In genomic region chr1:158019177-158019868, GRCh38 we compare ENCODE assay signal across 11 cellular contexts. TPM values are rescaled to one million over a fixed set of nuclear protein-coding genes. Genes with fewer than 3 reads are reported as not detected.
DNase-seq lines count a peak whose midpoint lies in the region; TF ChIP-seq lines count a peak whose summit lies in the region.
"Had no signal": no experiment of that assay in that cellular context is flagged by ENCODE, and none has a peak within 500 bp of the region (broad histone marks: within the 10 kb centered on the region; RNA-seq: fewer than 3 reads in every experiment).

No MANE protein-coding gene starts in this region.

- no peaks in the 10 kb centered on the region for H3K36me3 Mint-ChIP-seq in activated naive CD8-positive, alpha-beta T cell treated with anti-CD3 and anti-CD28 coated beads for 36 hours
- H3K36me3 Mint-ChIP-seq: activated naive CD8-positive, alpha-beta T cell had no signal

- H3K27ac ChIP-seq in A673 (ENCODE audit: low read depth, low read length, poor library complexity, severe bottlenecking) (peak overlapping the region; percentile 83), epithelial cell of prostate (peak overlapping the region; percentile 100)
- H3K27ac ChIP-seq: C4-2B had no signal

- CTCF ChIA-PET in A673 (lab: Charles Lee), result interaction anchor here (0.5 to 1.2 kb wide), 3 partner anchors 27 to 1181 kb away, joined by 3 to 6 read pairs (median 4); no protein-coding TSS in a partner anchor

- no peak overlapping the region for H3K4me3 Mint-ChIP-seq in activated naive CD8-positive, alpha-beta T cell treated with anti-CD3 and anti-CD28 coated beads for 36 hours
- H3K4me3 Mint-ChIP-seq: activated naive CD8-positive, alpha-beta T cell had no signal

- H3K9me3 ChIP-seq in A673 (ENCODE audit: low read depth, low read length, poor library complexity, severe bottlenecking), result no peaks in the 10 kb centered on the region
- H3K9me3 ChIP-seq in NT2/D1 (ENCODE audit: insufficient read depth, low read length), result no peaks in the 10 kb centered on the region

- TF ChIP-seq CTCF in A673 (conservative IDR thresholded peaks at IDR 0.05; ENCODE audit: low read depth, low read length), result no peak

- TSS peak; percentile 92 for BruUV-seq in A673 (replicated peaks; lab: Mats Ljungman, UMichigan)

- POLR2A ChIA-PET in A673 (lab: Charles Lee; ENCODE audit: low non-redundant PET), result no interaction called here

- H3K36me3 ChIP-seq in A673 (ENCODE audit: insufficient read depth, low read length, poor library complexity, severe bottlenecking) (peaks cover 4% of the 10 kb centered on the region), NT2/D1 (ENCODE audit: insufficient read depth, insufficient read length, low read length) (peaks cover 31% of the 10 kb centered on the region)

- no peaks in the 10 kb centered on the region for H3K4me1 Mint-ChIP-seq in activated naive CD8-positive, alpha-beta T cell treated with anti-CD3 and anti-CD28 coated beads for 36 hours

- intact Hi-C loops in A673 (cut with micrococcal nuclease; ENCODE audit: unreplicated experiment), result no loop called here
- intact Hi-C loops in posterior vena cava (cut with DNase I), result no loop called here

- peaks cover 3% of the 10 kb centered on the region for H3K27me3 Mint-ChIP-seq in activated naive CD8-positive, alpha-beta T cell treated with anti-CD3 and anti-CD28 coated beads for 36 hours

- H3K27me3 ChIP-seq in A673 (replicated peaks; ENCODE audit: insufficient read depth, low read depth, low read length, poor library complexity) (no peaks in the 10 kb centered on the region), NT2/D1 (ENCODE audit: insufficient read depth, insufficient read length) (no peaks in the 10 kb centered on the region)

- H3K4me3 ChIP-seq in A673 (ENCODE audit: low read depth, low read length, poor library complexity, severe bottlenecking) (no peak overlapping the region), NT2/D1 (ENCODE audit: insufficient read length, low read depth) (no peak overlapping the region)
- H3K4me3 ChIP-seq: K562 had no signal

- H3K4me1 ChIP-seq in A673 (ENCODE audit: insufficient read depth, low read length, poor library complexity, severe bottlenecking), result peaks cover 94% of the 10 kb centered on the region
- peaks cover 15% of the 10 kb centered on the region for H3K4me1 ChIP-seq in NT2/D1 (ENCODE audit: insufficient read depth, insufficient read length)

- H3K9ac ChIP-seq in NT2/D1 (ENCODE audit: insufficient read length, low read depth), result peak overlapping the region; percentile 34

- DNase-seq in A673 (ENCODE audit: low spot score), result peak; percentile 93
- peak; percentile 97 for DNase-seq in NT2/D1 (ENCODE audit: low read depth, low spot score)
- DNase-seq in epithelial cell of prostate (ENCODE audit: low read depth, low spot score), result no peak
- peak; percentile 58 for DNase-seq in mucosa of gallbladder (ENCODE audit: low spot score)
- DNase-seq in midbrain (lab: John Stamatoyannopoulos, UW), result no peak
- DNase-seq in posterior vena cava (ENCODE audit: low spot score), result no peak
- DNase-seq in activated naive CD8-positive, alpha-beta T cell treated with anti-CD3 and anti-CD28 coated beads for 36 hours, result no peak
- DNase-seq in CD1c-positive myeloid dendritic cell (ENCODE audit: extremely low spot score), result no peak

- H3K27ac Mint-ChIP-seq in activated naive CD8-positive, alpha-beta T cell treated with anti-CD3 and anti-CD28 coated beads for 36 hours, result no peak overlapping the region
- H3K27ac Mint-ChIP-seq: activated naive CD8-positive, alpha-beta T cell had no signal

- no peaks in the 10 kb centered on the region for H3K9me3 Mint-ChIP-seq in activated naive CD8-positive, alpha-beta T cell treated with anti-CD3 and anti-CD28 coated beads for 36 hours

RNA-seq across cellular contexts. Expression of gene KIRREL1, which starts 25.9 kb away (rescaled TPM):
- total RNA-seq in A673 (2021) (187 and 211 TPM in 2 replicates), mucosa of gallbladder (26.8 TPM), posterior vena cava (10 to 100 TPM; 57.9 to 68.9 TPM)
- total RNA-seq in activated naive CD8-positive, alpha-beta T cell treated with anti-CD3 and anti-CD28 coated beads for 36 hours, result under 1 TPM; 0.10 to 0.16 TPM

Comparison
In these comparisons a context has a peak if more than half of its experiments do, and no peak if none do; other contexts are left out.
1. DNase-seq: peak in A673 (single experiment), NT2/D1 (single experiment) and mucosa of gallbladder (single experiment); none in epithelial cell of prostate (single experiment), midbrain (single experiment), posterior vena cava (single experiment), activated naive CD8-positive, alpha-beta T cell treated with anti-CD3 and anti-CD28 coated beads for 36 hours (single experiment) and CD1c-positive myeloid dendritic cell (single experiment).
2. RNA of gene KIRREL1, which starts 25.9 kb away (total RNA-seq): 187 to 211 TPM in A673, 57.9 to 68.9 TPM in posterior vena cava and 26.8 TPM in mucosa of gallbladder (single experiment); 0.10 to 0.16 TPM in activated naive CD8-positive, alpha-beta T cell treated with anti-CD3 and anti-CD28 coated beads for 36 hours; every median in the first group is over 10 times any median in the second.